15 cellular contexts compared by ENCODE assay signal in the genomic region with DNA sequence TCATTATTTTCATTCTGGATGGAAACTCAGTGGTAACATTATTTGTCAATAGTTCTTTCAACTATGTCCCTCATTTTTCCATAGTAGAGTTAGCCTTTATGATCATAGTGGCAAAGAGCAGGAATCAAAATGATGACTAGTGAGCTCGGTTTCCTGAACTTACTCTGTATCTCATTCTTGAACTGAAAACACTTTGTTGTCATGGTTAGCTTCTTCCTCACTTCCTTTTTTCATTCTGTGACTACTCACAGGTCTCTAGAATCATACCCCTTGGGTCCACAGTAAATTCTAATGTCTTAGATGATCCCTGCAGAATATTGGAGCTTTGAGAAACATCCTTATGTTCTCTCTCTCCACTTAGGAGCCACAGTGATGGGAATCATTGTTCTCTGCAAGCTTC. TPM values are rescaled to one million over a fixed set of nuclear protein-coding genes. Genes with fewer than 3 reads are reported as not detected.
DNase-seq lines count a peak whose midpoint lies in the region; ATAC-seq and TF ChIP-seq lines count a peak whose summit lies in the region.
"Had no signal": no experiment of that assay in that cellular context is flagged by ENCODE, and none has a peak within 500 bp of the region (broad histone marks: within the 10 kb centered on the region; RNA-seq: fewer than 3 reads in every experiment).

No MANE protein-coding gene starts in this region.

- H3K4me1 Mint-ChIP-seq in activated CD4-positive, alpha-beta memory T cell treated with anti-CD3 and anti-CD28 coated beads for 36 hours (ENCODE audit: low read depth) = peaks cover 26% of the 10 kb centered on the region
- peaks cover 20% of the 10 kb centered on the region for H3K4me1 Mint-ChIP-seq in activated CD4-positive, alpha-beta memory T cell treated with anti-CD3 and anti-CD28 coated beads, Interleukin-2, amount 10 ng/mL, durations not matched to agents 7 days and 5 days
- H3K4me1 Mint-ChIP-seq in stimulated activated effector memory CD8-positive, alpha-beta T cell treated with anti-CD3 and anti-CD28 coated beads, Interleukin-12 subunit alpha, Interleukin-12 subunit beta, amount 100 ng/mL, for 72 hours = peaks cover 23% of the 10 kb centered on the region
- no peaks in the 10 kb centered on the region; the same call in 2 of the 3 replicates for H3K4me1 Mint-ChIP-seq in GM23338
- H3K4me1 Mint-ChIP-seq in activated CD8-positive, alpha-beta T cell treated with anti-CD3 and anti-CD28 coated beads, Interleukin-2, amount 10 ng/mL, durations not matched to agents 7 days and 5 days (ENCODE audit: low read depth) = peaks cover 10% of the 10 kb centered on the region

- H3K4me3 ChIP-seq in GM23338 (no peak overlapping the region), upper lobe of right lung (no peak overlapping the region)
- H3K4me3 ChIP-seq: lower lobe of right lung, upper lobe of left lung had no signal

- 0 out of 2 replicates have a peak, but pooled peaks cover 6% of the 10 kb centered on the region for H3K9me2 ChIP-seq in GM23338 (ENCODE audit: insufficient read depth)

- H3K27ac Mint-ChIP-seq in activated CD4-positive, alpha-beta memory T cell treated with anti-CD3 and anti-CD28 coated beads for 36 hours = peak overlapping the region; percentile 16
- no peak overlapping the region for H3K27ac Mint-ChIP-seq in activated CD4-positive, alpha-beta memory T cell treated with anti-CD3 and anti-CD28 coated beads, Interleukin-2, amount 10 ng/mL, durations not matched to agents 7 days and 5 days
- H3K27ac Mint-ChIP-seq in stimulated activated effector memory CD8-positive, alpha-beta T cell treated with anti-CD3 and anti-CD28 coated beads, Interleukin-12 subunit alpha, Interleukin-12 subunit beta, amount 100 ng/mL, for 72 hours = no peak overlapping the region
- no peak overlapping the region for H3K27ac Mint-ChIP-seq in GM23338
- H3K27ac Mint-ChIP-seq in activated CD8-positive, alpha-beta T cell treated with anti-CD3 and anti-CD28 coated beads, Interleukin-2, amount 10 ng/mL, durations not matched to agents 7 days and 5 days = no peak overlapping the region

- H3K36me3 Mint-ChIP-seq in activated CD4-positive, alpha-beta memory T cell treated with anti-CD3 and anti-CD28 coated beads for 36 hours = no peaks in the 10 kb centered on the region
- peaks cover 3% of the 10 kb centered on the region for H3K36me3 Mint-ChIP-seq in activated CD4-positive, alpha-beta memory T cell treated with anti-CD3 and anti-CD28 coated beads, Interleukin-2, amount 10 ng/mL, durations not matched to agents 7 days and 5 days (ENCODE audit: low read depth)
- no peaks in the 10 kb centered on the region for H3K36me3 Mint-ChIP-seq in stimulated activated effector memory CD8-positive, alpha-beta T cell treated with anti-CD3 and anti-CD28 coated beads, Interleukin-12 subunit alpha, Interleukin-12 subunit beta, amount 100 ng/mL, for 72 hours
- H3K36me3 Mint-ChIP-seq in GM23338 (ENCODE audit: low read depth) = no peaks in the 10 kb centered on the region
- no peaks in the 10 kb centered on the region for H3K36me3 Mint-ChIP-seq in activated CD8-positive, alpha-beta T cell treated with anti-CD3 and anti-CD28 coated beads, Interleukin-2, amount 10 ng/mL, durations not matched to agents 7 days and 5 days (ENCODE audit: low read depth)

- DNase-seq in activated CD4-positive, alpha-beta memory T cell treated with anti-CD3 and anti-CD28 coated beads for 36 hours = no peak
- no peak for DNase-seq in activated CD4-positive, alpha-beta memory T cell treated with anti-CD3 and anti-CD28 coated beads, Interleukin-2, amount 10 ng/mL, durations not matched to agents 7 days and 5 days
- DNase-seq in NOMO-1 treated with DMSO at 0.1 percent for 48 hours (lab: John Stamatoyannopoulos, UW; ENCODE audit: unreplicated experiment) = peak; percentile 97
- no peak for DNase-seq in stimulated activated effector memory CD8-positive, alpha-beta T cell treated with anti-CD3 and anti-CD28 coated beads, Interleukin-12 subunit alpha, Interleukin-12 subunit beta, amount 100 ng/mL, for 72 hours (ENCODE audit: low spot score in 2 of 2)
- DNase-seq in GM23338 (ENCODE audit: low spot score) = no peak
- no peak for DNase-seq in activated CD8-positive, alpha-beta T cell treated with anti-CD3 and anti-CD28 coated beads, Interleukin-2, amount 10 ng/mL, durations not matched to agents 7 days and 5 days
- DNase-seq in upper lobe of right lung = no peak
- DNase-seq: lower lobe of right lung, NCI-H1417, SW 1271, upper lobe of left lung had no signal

- no peak overlapping the region for H3K27ac ChIP-seq in GM23338 (ENCODE audit: low read depth)
- H3K27ac ChIP-seq in upper lobe of right lung = no peak overlapping the region
- H3K27ac ChIP-seq: lower lobe of right lung, upper lobe of left lung had no signal

- H3K4me2 ChIP-seq in GM23338 = no peak overlapping the region

- H3K4me1 ChIP-seq in GM23338 (ENCODE audit: insufficient read depth) (no peaks in the 10 kb centered on the region), upper lobe of right lung (no peaks in the 10 kb centered on the region)

- no peak overlapping the region for H2AFZ ChIP-seq in GM23338

- no peaks in the 10 kb centered on the region for H4K20me1 ChIP-seq in GM23338 (replicated peaks; ENCODE audit: insufficient read depth)

- TF ChIP-seq CTCF in GM23338 (conservative IDR thresholded peaks at IDR 0.05; ENCODE audit: low read depth in 2 of 2) = no peak
- TF ChIP-seq CTCF in upper lobe of right lung (IDR thresholded peaks at IDR 0.05) = no peak

- intact Hi-C loops in activated CD4-positive, alpha-beta memory T cell treated with anti-CD3 and anti-CD28 coated beads for 36 hours (cut with micrococcal nuclease) = loop anchor here (2.0 to 5.0 kb wide), 3 partner anchors 29 to 145 kb away; a partner anchor contains a TSS
- intact Hi-C loops in upper lobe of right lung (cut with DNase I) = no loop called here

- no peaks in the 10 kb centered on the region for H3F3A ChIP-seq in GM23338 (replicated peaks; ENCODE audit: low read depth)

- POLR2A ChIA-PET in activated CD4-positive, alpha-beta memory T cell treated with anti-CD3 and anti-CD28 coated beads for 36 hours (lab: Charles Lee) = interaction anchor here (0.8 to 0.9 kb wide), 2 partner anchors 35 to 156 kb away, joined by 3 read pairs; no protein-coding TSS in a partner anchor
- POLR2A ChIA-PET in activated CD4-positive, alpha-beta memory T cell treated with anti-CD3 and anti-CD28 coated beads, Interleukin-2, amount 10 ng/mL, durations not matched to agents 7 days and 5 days (lab: Charles Lee) = no interaction called here
- POLR2A ChIA-PET in activated CD8-positive, alpha-beta T cell treated with anti-CD3 and anti-CD28 coated beads, Interleukin-2, amount 10 ng/mL, durations not matched to agents 7 days and 5 days (lab: Charles Lee) = interaction anchor here (1.4 kb wide), 1 partner anchor 183 kb away, joined by 3 read pairs; no protein-coding TSS in a partner anchor

- H3K36me3 ChIP-seq in GM23338 (ENCODE audit: insufficient read depth) = no peaks in the 10 kb centered on the region
- no peaks in the 10 kb centered on the region for H3K36me3 ChIP-seq in upper lobe of right lung
- H3K36me3 ChIP-seq: lower lobe of right lung, upper lobe of left lung had no signal

- peak; percentile 72 for ATAC-seq in GM21786 (IDR thresholded peaks at IDR 0.05; ENCODE audit: unreplicated experiment)
- ATAC-seq in stimulated activated effector memory CD8-positive, alpha-beta T cell treated with anti-CD3 and anti-CD28 coated beads, Interleukin-12 subunit alpha, Interleukin-12 subunit beta, amount 100 ng/mL, for 72 hours = peak; percentile 83
- ATAC-seq in GM23338 = no peak
- no peak for ATAC-seq in activated CD8-positive, alpha-beta T cell treated with anti-CD3 and anti-CD28 coated beads, Interleukin-2, amount 10 ng/mL, durations not matched to agents 7 days and 5 days
- no peak for ATAC-seq in upper lobe of right lung
- ATAC-seq: esophagus mucosa, lower lobe of right lung had no signal

- peaks cover 29% of the 10 kb centered on the region for H3K27me3 Mint-ChIP-seq in activated CD4-positive, alpha-beta memory T cell treated with anti-CD3 and anti-CD28 coated beads for 36 hours
- peaks cover 52% of the 10 kb centered on the region for H3K27me3 Mint-ChIP-seq in activated CD4-positive, alpha-beta memory T cell treated with anti-CD3 and anti-CD28 coated beads, Interleukin-2, amount 10 ng/mL, durations not matched to agents 7 days and 5 days
- no peaks in the 10 kb centered on the region for H3K27me3 Mint-ChIP-seq in GM23338 (ENCODE audit: insufficient read depth, low read depth, poor library complexity)
- peaks cover 50% of the 10 kb centered on the region for H3K27me3 Mint-ChIP-seq in activated CD8-positive, alpha-beta T cell treated with anti-CD3 and anti-CD28 coated beads, Interleukin-2, amount 10 ng/mL, durations not matched to agents 7 days and 5 days (ENCODE audit: low read depth)

- H3K79me2 ChIP-seq in GM23338 (replicated peaks; ENCODE audit: insufficient read depth) = no peaks in the 10 kb centered on the region

- no peak overlapping the region for H3K4me3 Mint-ChIP-seq in activated CD4-positive, alpha-beta memory T cell treated with anti-CD3 and anti-CD28 coated beads for 36 hours
- no peak overlapping the region for H3K4me3 Mint-ChIP-seq in activated CD4-positive, alpha-beta memory T cell treated with anti-CD3 and anti-CD28 coated beads, Interleukin-2, amount 10 ng/mL, durations not matched to agents 7 days and 5 days
- no peak overlapping the region for H3K4me3 Mint-ChIP-seq in stimulated activated effector memory CD8-positive, alpha-beta T cell treated with anti-CD3 and anti-CD28 coated beads, Interleukin-12 subunit alpha, Interleukin-12 subunit beta, amount 100 ng/mL, for 72 hours
- no peak overlapping the region for H3K4me3 Mint-ChIP-seq in GM23338
- H3K4me3 Mint-ChIP-seq in activated CD8-positive, alpha-beta T cell treated with anti-CD3 and anti-CD28 coated beads, Interleukin-2, amount 10 ng/mL, durations not matched to agents 7 days and 5 days = no peak overlapping the region
- H3K4me3 Mint-ChIP-seq: central memory CD8-positive, alpha-beta T cell had no signal

- CTCF ChIA-PET in activated CD4-positive, alpha-beta memory T cell treated with anti-CD3 and anti-CD28 coated beads for 36 hours (lab: Charles Lee) = interaction anchor here (0.6 to 7.9 kb wide), 27 partner anchors 7 to 322 kb away, joined by 3 to 112 read pairs (median 5); a partner anchor contains a TSS
- CTCF ChIA-PET in activated CD4-positive, alpha-beta memory T cell treated with anti-CD3 and anti-CD28 coated beads, Interleukin-2, amount 10 ng/mL, durations not matched to agents 7 days and 5 days (lab: Charles Lee) = interaction anchor here (0.7 to 6.0 kb wide), 15 partner anchors 11 to 1591 kb away, joined by 3 to 94 read pairs (median 5); a partner anchor contains a TSS
- CTCF ChIA-PET in activated CD8-positive, alpha-beta T cell treated with anti-CD3 and anti-CD28 coated beads, Interleukin-2, amount 10 ng/mL, durations not matched to agents 7 days and 5 days (lab: Charles Lee) = interaction anchor here (0.7 to 5.2 kb wide), 22 partner anchors 11 to 400 kb away, joined by 3 to 129 read pairs (median 6); a partner anchor contains a TSS

- H3K9me3 ChIP-seq in upper lobe of right lung = no peaks in the 10 kb centered on the region
- H3K9me3 ChIP-seq: Caco-2, lower lobe of right lung, upper lobe of left lung had no signal

- H3K9me3 Mint-ChIP-seq in activated CD4-positive, alpha-beta memory T cell treated with anti-CD3 and anti-CD28 coated beads for 36 hours = peaks cover 4% of the 10 kb centered on the region
- H3K9me3 Mint-ChIP-seq in activated CD4-positive, alpha-beta memory T cell treated with anti-CD3 and anti-CD28 coated beads, Interleukin-2, amount 10 ng/mL, durations not matched to agents 7 days and 5 days = peaks cover 4% of the 10 kb centered on the region
- H3K9me3 Mint-ChIP-seq in stimulated activated effector memory CD8-positive, alpha-beta T cell treated with anti-CD3 and anti-CD28 coated beads, Interleukin-12 subunit alpha, Interleukin-12 subunit beta, amount 100 ng/mL, for 72 hours = no peaks in the 10 kb centered on the region
- peaks cover 8% of the 10 kb centered on the region; the same call in 2 of the 3 replicates for H3K9me3 Mint-ChIP-seq in GM23338
- H3K9me3 Mint-ChIP-seq in activated CD8-positive, alpha-beta T cell treated with anti-CD3 and anti-CD28 coated beads, Interleukin-2, amount 10 ng/mL, durations not matched to agents 7 days and 5 days (ENCODE audit: insufficient read depth) = peaks cover 3% of the 10 kb centered on the region

- H3K27me3 ChIP-seq in GM23338 (ENCODE audit: insufficient read depth) = no peaks in the 10 kb centered on the region
- H3K27me3 ChIP-seq in upper lobe of right lung = no peaks in the 10 kb centered on the region
- H3K27me3 ChIP-seq: upper lobe of left lung had no signal

RNA-seq across cellular contexts. Expression of a gene that starts 29.4 kb away (rescaled TPM):
- 1 to 10 TPM; 6.1 to 7.2 TPM for total RNA-seq in activated CD4-positive, alpha-beta memory T cell treated with anti-CD3 and anti-CD28 coated beads for 36 hours
- total RNA-seq in activated CD4-positive, alpha-beta memory T cell treated with anti-CD3 and anti-CD28 coated beads, Interleukin-2, amount 10 ng/mL, durations not matched to agents 7 days and 5 days = 1 to 10 TPM; 7.4 to 8.1 TPM
- total RNA-seq in GM23338 (2014; rRNA removed; shearing (Covaris generic)) = 8.1 and 8.6 TPM in 2 replicates
- 11.3 and 11.6 TPM in 2 replicates for polyA plus RNA-seq in GM23338 (2016; fragmentation: Nextera tagmentation; extraction: Ambion mirVana)
- 1 to 10 TPM; 5.7 to 7.3 TPM for total RNA-seq in activated CD8-positive, alpha-beta T cell treated with anti-CD3 and anti-CD28 coated beads, Interleukin-2, amount 10 ng/mL, durations not matched to agents 7 days and 5 days
- total RNA-seq in upper lobe of right lung = 20.1 TPM

RNA-seq across cellular contexts. Expression of a gene that starts 49.4 kb away (rescaled TPM):
- total RNA-seq in activated CD4-positive, alpha-beta memory T cell treated with anti-CD3 and anti-CD28 coated beads for 36 hours = not detected
- total RNA-seq in activated CD4-positive, alpha-beta memory T cell treated with anti-CD3 and anti-CD28 coated beads, Interleukin-2, amount 10 ng/mL, durations not matched to agents 7 days and 5 days = not detected
- total RNA-seq in GM23338 (2014; rRNA removed; shearing (Covaris generic)) = not detected in 2 replicates
- polyA plus RNA-seq in GM23338 (2016; fragmentation: Nextera tagmentation; extraction: Ambion mirVana) = not detected in 2 replicates
- not detected for total RNA-seq in activated CD8-positive, alpha-beta T cell treated with anti-CD3 and anti-CD28 coated beads, Interleukin-2, amount 10 ng/mL, durations not matched to agents 7 days and 5 days
- not detected for total RNA-seq in upper lobe of right lung
- total RNA-seq: Caco-2, esophagus mucosa, lower lobe of right lung, upper lobe of left lung had no signal

Comparison
In these comparisons a context has a peak if more than half of its experiments do, and no peak if none do; other contexts are left out.
1. ATAC-seq: peak in GM21786 (single experiment) and stimulated activated effector memory CD8-positive, alpha-beta T cell treated with anti-CD3 and anti-CD28 coated beads, Interleukin-12 subunit alpha, Interleukin-12 subunit beta, amount 100 ng/mL, for 72 hours (single experiment); none in GM23338 (single experiment), activated CD8-positive, alpha-beta T cell treated with anti-CD3 and anti-CD28 coated beads, Interleukin-2, amount 10 ng/mL, durations not matched to agents 7 days and 5 days (single experiment) and upper lobe of right lung (single experiment).